In genomic region chr5:132840313-132840712, GRCh38 we compare ENCODE assay signal across 19 cellular contexts. TPM values are rescaled to one million over a fixed set of nuclear protein-coding genes. Genes with fewer than 3 reads are reported as not detected.
A peak's percentile ranks its signal among the peaks of the same experiment; 100 is the strongest.
DNase-seq lines count a peak whose midpoint lies in the region; ATAC-seq and TF ChIP-seq lines count a peak whose summit lies in the region.
"Had no signal": no experiment of that assay in that cellular context is flagged by ENCODE, and none has a peak within 500 bp of the region (broad histone marks: within the 10 kb centered on the region; RNA-seq: fewer than 3 reads in every experiment).

No MANE protein-coding gene starts in this region.

- no peaks in the 10 kb centered on the region for H3K36me3 ChIP-seq in SK-N-SH (replicated peaks in 1 of 2; ENCODE audit: control insufficient read depth in 1 of 2, insufficient read depth in 2 of 2, low read length in 1 of 2)
- no peaks in the 10 kb centered on the region for H3K36me3 ChIP-seq in muscle layer of duodenum (ENCODE audit: control insufficient read depth in 1 of 2, insufficient read depth in 2 of 2, low read length in 2 of 2)
- H3K36me3 ChIP-seq in urinary bladder (ENCODE audit: insufficient read depth), result no peaks in the 10 kb centered on the region
- H3K36me3 ChIP-seq in naive thymus-derived CD4-positive, alpha-beta T cell (ENCODE audit: control insufficient read depth in 2 of 3, insufficient read depth in 3 of 3, low read length in 3 of 3), result no peaks in the 10 kb centered on the region

- H3K4me1 Mint-ChIP-seq in naive thymus-derived CD4-positive, alpha-beta T cell, result peaks cover 0 to 3% (median 0%) of the 10 kb centered on the region in 7 donors
- H3K4me1 Mint-ChIP-seq: activated naive CD4-positive, alpha-beta T cell treated with anti-CD3 and anti-CD28 coated beads, Interleukin-2, amount 10 ng/mL, durations not matched to agents 7 days and 5 days; brain; naive B cell had no signal

- H4K20me1 ChIP-seq in SK-N-SH (ENCODE audit: insufficient read depth), result no peaks in the 10 kb centered on the region

- H3K4me3 ChIP-seq in SK-N-SH (ENCODE audit: low read depth in 2 of 2, low read length in 1 of 2) (no peak overlapping the region), muscle layer of duodenum (ENCODE audit: low read depth in 1 of 2, low read length in 2 of 2) (no peak overlapping the region), urinary bladder (ENCODE audit: low read depth, low read length) (no peak overlapping the region)
- H3K4me3 ChIP-seq in naive thymus-derived CD4-positive, alpha-beta T cell (ENCODE audit: low read length), result no peak overlapping the region

- no peak overlapping the region for H3K4me2 ChIP-seq in SK-N-SH

- no peaks in the 10 kb centered on the region for H3F3A ChIP-seq in SK-N-SH (replicated peaks; ENCODE audit: insufficient read depth)

- POLR2A ChIA-PET in SK-N-SH (lab: Yijun Ruan, JAX), result no interaction called here
- POLR2A ChIA-PET in naive thymus-derived CD4-positive, alpha-beta T cell (lab: Charles Lee), result no interaction called here

- TF ChIP-seq EP300 in SK-N-SH (IDR thresholded peaks at IDR 0.05; ENCODE audit: borderline replicate concordance in 1 of 2, low read depth in 1 of 2, low read length in 1 of 2), result no peak

- H3K27me3 ChIP-seq in SK-N-SH (ENCODE audit: insufficient read depth), result no peaks in the 10 kb centered on the region
- no peaks in the 10 kb centered on the region for H3K27me3 ChIP-seq in muscle layer of duodenum (ENCODE audit: low read depth, low read length)
- no peaks in the 10 kb centered on the region for H3K27me3 ChIP-seq in naive thymus-derived CD4-positive, alpha-beta T cell (ENCODE audit: control insufficient read depth in 2 of 2, insufficient read depth in 2 of 2, low read length in 2 of 2)

- WGBS in SK-N-SH (ENCODE audit: low lambda C conversion rate), result 79% methylated on average over 3 of the region's 3 CpGs
- WGBS in urinary bladder, result 51% methylated on average over 3 of the region's 3 CpGs

- no peaks in the 10 kb centered on the region; a peak in 2 of 4 replicates for H3K4me1 ChIP-seq in SK-N-SH (ENCODE audit: control insufficient read depth in 1 of 2, insufficient read depth in 2 of 2, low read depth in 1 of 2, low read length in 1 of 2)
- peaks cover 3 to 7% of the 10 kb centered on the region in 2 donors for H3K4me1 ChIP-seq in muscle layer of duodenum (ENCODE audit: control insufficient read depth in 1 of 2, insufficient read depth in 2 of 2, low read length in 2 of 2)
- peaks cover 2% of the 10 kb centered on the region for H3K4me1 ChIP-seq in urinary bladder (ENCODE audit: insufficient read depth)
- H3K4me1 ChIP-seq in naive thymus-derived CD4-positive, alpha-beta T cell (ENCODE audit: control insufficient read depth in 2 of 2, insufficient read depth in 2 of 2, low read length in 2 of 2), result no peaks in the 10 kb centered on the region

- no peaks in the 10 kb centered on the region for H3K79me2 ChIP-seq in SK-N-SH (ENCODE audit: insufficient read depth)

- H3K4me3 Mint-ChIP-seq in naive thymus-derived CD4-positive, alpha-beta T cell, result no peak overlapping the region
- H3K4me3 Mint-ChIP-seq: activated naive CD4-positive, alpha-beta T cell treated with anti-CD3 and anti-CD28 coated beads, Interleukin-2, amount 10 ng/mL, durations not matched to agents 7 days and 5 days; brain; naive B cell had no signal

- CTCF ChIA-PET in SK-N-SH (lab: Yijun Ruan, JAX), result interaction anchor here (1.4 to 2.3 kb wide), 2 partner anchors 10 to 20 kb away, joined by 6 to 9 read pairs; partner anchors contain the start of gene SHROOM1
- CTCF ChIA-PET in naive thymus-derived CD4-positive, alpha-beta T cell (lab: Charles Lee), result no interaction called here

- no peaks in the 10 kb centered on the region for H3K36me3 Mint-ChIP-seq in naive thymus-derived CD4-positive, alpha-beta T cell
- H3K36me3 Mint-ChIP-seq: activated naive CD4-positive, alpha-beta T cell treated with anti-CD3 and anti-CD28 coated beads, Interleukin-2, amount 10 ng/mL, durations not matched to agents 7 days and 5 days; brain; naive B cell had no signal

- no peak overlapping the region for H3K27ac Mint-ChIP-seq in naive thymus-derived CD4-positive, alpha-beta T cell

- peak overlapping the region; percentile 71; the same call in 1 of the 2 replicates for H2AFZ ChIP-seq in SK-N-SH (ENCODE audit: low read depth)

- H3K9me3 Mint-ChIP-seq in naive thymus-derived CD4-positive, alpha-beta T cell, result peaks cover 0 to 2% (median 0%) of the 10 kb centered on the region in 11 donors
- H3K9me3 Mint-ChIP-seq: activated naive CD4-positive, alpha-beta T cell treated with anti-CD3 and anti-CD28 coated beads, Interleukin-2, amount 10 ng/mL, durations not matched to agents 7 days and 5 days; brain; naive B cell had no signal

- no peaks in the 10 kb centered on the region for H3K9me2 ChIP-seq in SK-N-SH

- intact Hi-C loops in naive thymus-derived CD4-positive, alpha-beta T cell (cut with micrococcal nuclease), result no loop called here

- no peak overlapping the region for H3K9ac ChIP-seq in SK-N-SH

- DNase-seq in SK-N-SH (no peak), epithelial cell of prostate (ENCODE audit: low read depth, low spot score) (no peak), NCI-H187 treated with DMSO at 0.1 percent for 48 hours (lab: John Stamatoyannopoulos, UW) (no peak), AML-193 (lab: John Stamatoyannopoulos, UW) (no peak)
- DNase-seq in naive thymus-derived CD4-positive, alpha-beta T cell, result no peak
- DNase-seq: activated CD8-positive, alpha-beta memory T cell treated with anti-CD3 and anti-CD28 coated beads, Interleukin-2, amount 50 U/mL, for 48 hours; activated naive CD4-positive, alpha-beta T cell treated with anti-CD3 and anti-CD28 coated beads, Interleukin-2, amount 10 ng/mL, durations not matched to agents 7 days and 5 days; effector memory CD4-positive, alpha-beta T cell; H7; naive B cell; NCI-H82; stimulated activated CD4-positive, alpha-beta T cell treated with anti-CD3 and anti-CD28 coated beads, Interleukin-4, amount 100 ng/mL, for 4 hours; T-helper 2 cell had no signal

- no peak for TF ChIP-seq CTCF in SK-N-SH (IDR thresholded peaks at IDR 0.05)

- H3K9me3 ChIP-seq in SK-N-SH (no peaks in the 10 kb centered on the region), muscle layer of duodenum (ENCODE audit: control insufficient read depth in 1 of 2, low read length in 2 of 2) (no peaks in the 10 kb centered on the region)
- no peaks in the 10 kb centered on the region for H3K9me3 ChIP-seq in naive thymus-derived CD4-positive, alpha-beta T cell (ENCODE audit: control insufficient read depth in 2 of 3, low read length in 3 of 3)

- H3K27me3 Mint-ChIP-seq in naive thymus-derived CD4-positive, alpha-beta T cell, result no peaks in the 10 kb centered on the region
- H3K27me3 Mint-ChIP-seq: naive B cell had no signal

- H3K27ac ChIP-seq in SK-N-SH (ENCODE audit: low read depth in 2 of 2, low read length in 1 of 2) (no peak overlapping the region), epithelial cell of prostate (peak overlapping the region; percentile 78), muscle layer of duodenum (ENCODE audit: low read length) (peak overlapping the region; percentile 66), urinary bladder (ENCODE audit: low read depth) (peak overlapping the region; percentile 68)
- H3K27ac ChIP-seq in naive thymus-derived CD4-positive, alpha-beta T cell (ENCODE audit: low read depth, low read length), result no peak overlapping the region
- H3K27ac ChIP-seq: 22Rv1 had no signal

- ATAC-seq in SK-N-SH treated with all-trans-retinoic acid at 6 μM for 48 hours, result no peak
- no peak for ATAC-seq in naive thymus-derived CD4-positive, alpha-beta T cell

- TF ChIP-seq RAD21 in SK-N-SH (IDR thresholded peaks at IDR 0.05; ENCODE audit: low read length), result no peak

TF ChIP-seq in SK-N-SH, 30 proteins besides CTCF, POLR2A, EP300 and RAD21 (continues in another document):
- no peak for TF ChIP-seq FOXM1 (IDR thresholded peaks at IDR 0.05; ENCODE audit: low read depth)
- no peak for TF ChIP-seq POLR2AphosphoS5 (IDR thresholded peaks at IDR 0.05; ENCODE audit: low read depth, low read length)

TF ChIP-seq in SK-N-SH treated with all-trans-retinoic acid at 6 μM for 48 hours, 23 proteins besides CTCF, POLR2A, EP300 and RAD21 (continues in another document):
- no peak for TF ChIP-seq SNAI2 (CRISPR knock-in tag; IDR thresholded peaks at IDR 0.05)

RNA-seq across cellular contexts. Expression of gene SHROOM1, which starts 9.9 kb away (rescaled TPM):
- polyA plus RNA-seq in SK-N-SH (2012; rRNA removed), result 3.8 and 4.8 TPM in 2 replicates
- 1.5 and 2.9 TPM in 2 replicates for polyA plus RNA-seq in SK-N-SH (2012; cell fraction: cytosol; rRNA removed)
- 11.3 and 13.4 TPM in 2 replicates for polyA plus RNA-seq in SK-N-SH (2012; cell fraction: nucleus; rRNA removed)
- 7.2 TPM for total RNA-seq in urinary bladder
- 48.3 TPM for polyA plus RNA-seq in urinary bladder
- total RNA-seq in naive thymus-derived CD4-positive, alpha-beta T cell, result 1 to 10 TPM in 3 of 5 experiments, under 1 TPM in 1, not detected in 1; 0.11 to 8.9 (median 3.7) TPM
- polyA plus RNA-seq in naive thymus-derived CD4-positive, alpha-beta T cell, result not detected

RNA-seq across cellular contexts. Expression of gene GDF9, which starts 26.0 kb away (rescaled TPM):
- polyA plus RNA-seq in SK-N-SH (2012; rRNA removed) (0.82 and 1.2 TPM in 2 replicates), urinary bladder (0.65 TPM)
- 0.53 and 0.59 TPM in 2 replicates for polyA plus RNA-seq in SK-N-SH (2012; cell fraction: cytosol; rRNA removed)
- 1.2 and 1.8 TPM in 2 replicates for polyA plus RNA-seq in SK-N-SH (2012; cell fraction: nucleus; rRNA removed)
- total RNA-seq in urinary bladder, result 0.26 TPM
- total RNA-seq in naive thymus-derived CD4-positive, alpha-beta T cell, result 1 to 10 TPM in 4 of 5 experiments, under 1 TPM in 1; 0.48 to 2.0 (median 1.6) TPM
- polyA plus RNA-seq in naive thymus-derived CD4-positive, alpha-beta T cell, result under 1 TPM; 0.43 to 0.53 TPM

RNA-seq across cellular contexts. Expression of gene UQCRQ, which starts 26.1 kb away (rescaled TPM):
- 510 and 694 TPM in 2 replicates for polyA plus RNA-seq in SK-N-SH (2012; rRNA removed)
- polyA plus RNA-seq in SK-N-SH (2012; cell fraction: cytosol; rRNA removed), result 502 and 579 TPM in 2 replicates
- 235 and 349 TPM in 2 replicates for polyA plus RNA-seq in SK-N-SH (2012; cell fraction: nucleus; rRNA removed)
- total RNA-seq in urinary bladder, result 85.7 TPM
- polyA plus RNA-seq in urinary bladder, result 257 TPM
- total RNA-seq in naive thymus-derived CD4-positive, alpha-beta T cell, result 100 to 1,000 TPM; 101 to 338 (median 110) TPM
- polyA plus RNA-seq in naive thymus-derived CD4-positive, alpha-beta T cell, result 100 to 1,000 TPM; 556 to 584 TPM

RNA-seq across cellular contexts. Expression of gene SOWAHA, which starts 27.2 kb away (rescaled TPM):
- 0.23 and 0.30 TPM in 2 replicates for polyA plus RNA-seq in SK-N-SH (2012; rRNA removed)
- 0.22 and 0.25 TPM in 2 replicates for polyA plus RNA-seq in SK-N-SH (2012; cell fraction: cytosol; rRNA removed)
- polyA plus RNA-seq in SK-N-SH (2012; cell fraction: nucleus; rRNA removed), result 0.11 and 0.14 TPM in 2 replicates
- total RNA-seq in urinary bladder, result 0.48 TPM
- polyA plus RNA-seq in urinary bladder, result 0.65 TPM
- under 1 TPM in 1 of 5 experiments, not detected in 4; 0.15 TPM for total RNA-seq in naive thymus-derived CD4-positive, alpha-beta T cell
- not detected for polyA plus RNA-seq in naive thymus-derived CD4-positive, alpha-beta T cell

RNA-seq across cellular contexts. Expression of gene LEAP2, which starts 33.2 kb away (rescaled TPM):
- polyA plus RNA-seq in SK-N-SH (2012; rRNA removed) (0.63 and 0.64 TPM in 2 replicates), urinary bladder (5.6 TPM)
- polyA plus RNA-seq in SK-N-SH (2012; cell fraction: cytosol; rRNA removed), result 0.19 and 0.22 TPM in 2 replicates
- polyA plus RNA-seq in SK-N-SH (2012; cell fraction: nucleus; rRNA removed), result 3.8 and 5.5 TPM in 2 replicates
- total RNA-seq in urinary bladder, result 3.0 TPM
- total RNA-seq in naive thymus-derived CD4-positive, alpha-beta T cell, result 1 to 10 TPM in 4 of 5 experiments, under 1 TPM in 1; 0.91 to 9.9 (median 4.5) TPM
- polyA plus RNA-seq in naive thymus-derived CD4-positive, alpha-beta T cell, result 1 to 10 TPM in 1 of 2 donors, under 1 TPM in 1; 0.70 to 2.0 TPM
- total RNA-seq: G401 had no signal

Comparison
In these comparisons a context has a peak if more than half of its experiments do, and no peak if none do; other contexts are left out.
1. H3K27ac ChIP-seq: peak in epithelial cell of prostate (single experiment), muscle layer of duodenum (single experiment) and urinary bladder (single experiment); none in SK-N-SH (0 of 2) and naive thymus-derived CD4-positive, alpha-beta T cell (single experiment).